Comparison of ENCODE assay signal across 8 cellular contexts in genomic region chr6:117483645-117484016, GRCh38. TPM values are rescaled to one million over a fixed set of nuclear protein-coding genes. Genes with fewer than 3 reads are reported as not detected.
A peak's percentile ranks its signal among the peaks of the same experiment; 100 is the strongest.
DNase-seq lines count a peak whose midpoint lies in the region; ATAC-seq, FAIRE-seq and TF ChIP-seq lines count a peak whose summit lies in the region.

No MANE protein-coding gene starts in this region.

- CTCF ChIA-PET in H1 (lab: Charles Lee; ENCODE audit: partially characterized antibody) = interaction anchor here (0.7 to 8.2 kb wide), 4 partner anchors 10 to 122 kb away, joined by 3 to 58 read pairs (median 4); no protein-coding TSS in a partner anchor
- CTCF ChIA-PET in naive thymus-derived CD4-positive, alpha-beta T cell (lab: Charles Lee) = interaction anchor here (2.3 kb wide), 1 partner anchor 72 kb away, joined by 7 read pairs; no protein-coding TSS in a partner anchor

- H3K18ac ChIP-seq in H1 (ENCODE audit: extremely low read depth, low read length) = no peak overlapping the region; the same call in 1 of the 2 replicates

- no peak overlapping the region for H3K23ac ChIP-seq in H1 (ENCODE audit: insufficient read length)

- ATAC-seq in HG03135 (IDR thresholded peaks at IDR 0.05; ENCODE audit: unreplicated experiment) (peak; percentile 19), HG03571 (IDR thresholded peaks at IDR 0.05; ENCODE audit: unreplicated experiment) (no peak), HG03045 (IDR thresholded peaks at IDR 0.05; ENCODE audit: unreplicated experiment) (no peak)
- ATAC-seq in naive thymus-derived CD4-positive, alpha-beta T cell = no peak

- no peaks in the 10 kb centered on the region for H3K79me1 ChIP-seq in H1 (ENCODE audit: low read depth, low read length)

- H3K36me3 ChIP-seq in H1 (ENCODE audit: control insufficient read depth in 2 of 4, insufficient read depth in 4 of 4, low read length in 3 of 4) = peaks cover 0 to 3% (median 0%) of the 10 kb centered on the region in 4 experiments; a peak in 2 of 8 replicates
- H3K36me3 ChIP-seq in naive thymus-derived CD4-positive, alpha-beta T cell (ENCODE audit: control insufficient read depth in 2 of 3, insufficient read depth in 3 of 3, low read length in 3 of 3) = no peaks in the 10 kb centered on the region

- DNase-seq in NCI-H524 (lab: John Stamatoyannopoulos, UW) (peak; percentile 44 to 68), NCI-H524 treated with DMSO at 0.1 percent for 48 hours (lab: John Stamatoyannopoulos, UW) (no peak), RPMI8226 (peak; percentile 43), H1 (ENCODE audit: low read depth in 1 of 2, low spot score in 2 of 2) (no peak)
- DNase-seq in naive thymus-derived CD4-positive, alpha-beta T cell = peak in 5 of 9 donors; percentile 11 to 22 (median 12)

- peak overlapping the region; percentile 87 to 97 for H3K4me2 ChIP-seq in H1 (ENCODE audit: insufficient read depth in 1 of 2, low read depth in 2 of 2, low read length in 2 of 2)

- TF ChIP-seq POLR2A in H1 (IDR thresholded peaks at IDR 0.05; ENCODE audit: control extremely low read depth in 1 of 2, low read depth in 2 of 2, low read length in 2 of 2) = no peak

- FAIRE-seq in H1 (lab: Jason Lieb, UNC) = no peak

- H3K27me3 Mint-ChIP-seq in naive thymus-derived CD4-positive, alpha-beta T cell = peaks cover 44 to 59% (median 50%) of the 10 kb centered on the region in 5 donors

- peak overlapping the region in 3 of 4 experiments; percentile 43 to 74 (median 69); a peak in 4 of 7 replicates for H3K9ac ChIP-seq in H1 (replicated peaks in 1 of 4; ENCODE audit: extremely low read depth in 1 of 4, low read depth in 3 of 4, low read length in 3 of 4)

- H2BK120ac ChIP-seq in H1 (replicated peaks; ENCODE audit: low read depth, low read length) = no peak overlapping the region

- 25% methylated on average over 7 of the region's 7 CpGs; no CpG with 5 or more reads in 1 of the 2 experiments for WGBS in H1 (ENCODE audit: extremely low coverage in 1 of 2, insufficient coverage in 1 of 2, insufficient read length in 1 of 2, insufficient replicate concordance in 2 of 2, low coverage in 1 of 2, low lambda C conversion rate in 2 of 2, missing lambda C conversion rate in 1 of 2), 2 experiments

- no peak overlapping the region for H2BK12ac ChIP-seq in H1 (ENCODE audit: low read depth, low read length)

- no peak for TF ChIP-seq EP300 in H1 (IDR thresholded peaks at IDR 0.05; ENCODE audit: borderline replicate concordance in 1 of 2, low read depth in 2 of 2, low read length in 2 of 2)

- peaks cover 0 to 27% (median 20%) of the 10 kb centered on the region in 4 experiments; a peak in 6 of 7 replicates for H3K27me3 ChIP-seq in H1 (replicated peaks in 1 of 4; ENCODE audit: control insufficient read depth in 3 of 4, extremely low read depth in 1 of 4, insufficient read depth in 3 of 4, low read length in 3 of 4)
- H3K27me3 ChIP-seq in naive thymus-derived CD4-positive, alpha-beta T cell (ENCODE audit: control insufficient read depth in 2 of 2, insufficient read depth in 2 of 2, low read length in 2 of 2) = no peaks in the 10 kb centered on the region

- peak overlapping the region; percentile 87 to 96 (median 91) for H3K4me3 Mint-ChIP-seq in naive thymus-derived CD4-positive, alpha-beta T cell

- H3K36me3 Mint-ChIP-seq in naive thymus-derived CD4-positive, alpha-beta T cell = peaks cover 0 to 2% (median 0%) of the 10 kb centered on the region in 5 donors

- peaks cover 7 to 10% (median 8%) of the 10 kb centered on the region in 4 experiments for H3K4me1 ChIP-seq in H1 (replicated peaks in 1 of 4; ENCODE audit: control insufficient read depth in 3 of 4, insufficient read depth in 4 of 4, low read length in 3 of 4)
- H3K4me1 ChIP-seq in naive thymus-derived CD4-positive, alpha-beta T cell (ENCODE audit: control insufficient read depth in 2 of 2, insufficient read depth in 2 of 2, low read length in 2 of 2) = peaks cover 8 to 10% of the 10 kb centered on the region in 2 donors

- H4K8ac ChIP-seq in H1 (ENCODE audit: extremely low read depth, insufficient read depth, low read length) = no peak overlapping the region

- 0 out of 2 replicates have a peak overlapping the region, but pooled peaks have one; percentile 88 for H2AFZ ChIP-seq in H1 (ENCODE audit: low read length)

- POLR2A ChIA-PET in H1 (lab: Charles Lee; ENCODE audit: partially characterized antibody) = interaction anchor here (0.9 to 1.4 kb wide), 3 partner anchors 8 to 228 kb away, joined by 3 to 5 read pairs (median 3); no protein-coding TSS in a partner anchor
- POLR2A ChIA-PET in naive thymus-derived CD4-positive, alpha-beta T cell (lab: Charles Lee) = interaction anchor here (1.5 kb wide), 1 partner anchor 65 kb away, joined by 5 read pairs; no protein-coding TSS in a partner anchor

- H3K27ac ChIP-seq in H1 (ENCODE audit: low read depth, low read length) = no peak overlapping the region
- no peak overlapping the region for H3K27ac ChIP-seq in naive thymus-derived CD4-positive, alpha-beta T cell (ENCODE audit: low read depth, low read length)

- no peaks in the 10 kb centered on the region for H3K9me3 Mint-ChIP-seq in naive thymus-derived CD4-positive, alpha-beta T cell

- H3K23me2 ChIP-seq in H1 (ENCODE audit: low read depth, low read length) = peaks cover 18% of the 10 kb centered on the region

- TF ChIP-seq RAD21 in H1 (IDR thresholded peaks at IDR 0.05 in 1 of 2, conservative IDR thresholded peaks at IDR 0.05 in 1 of 2; ENCODE audit: low read depth in 2 of 2, low read length in 2 of 2) = no peak

- peaks cover 5 to 8% of the 10 kb centered on the region in 2 experiments; a peak in 2 of 4 replicates for H3K9me3 ChIP-seq in H1 (ENCODE audit: insufficient read depth in 2 of 2, low read depth in 1 of 2, low read length in 1 of 2)
- no peaks in the 10 kb centered on the region for H3K9me3 ChIP-seq in naive thymus-derived CD4-positive, alpha-beta T cell (ENCODE audit: control insufficient read depth in 2 of 3, low read length in 3 of 3)

- H2AK5ac ChIP-seq in H1 (ENCODE audit: low read depth, low read length) = no peak overlapping the region

- H3K56ac ChIP-seq in H1 (replicated peaks; ENCODE audit: insufficient read length, low read depth, low read length) = no peak overlapping the region

- H3K27ac Mint-ChIP-seq in naive thymus-derived CD4-positive, alpha-beta T cell = peak overlapping the region in 6 of 9 donors; percentile 28 to 84 (median 52)

- H2BK20ac ChIP-seq in H1 (ENCODE audit: low read length) = no peak overlapping the region

- no peak overlapping the region for H4K5ac ChIP-seq in H1 (ENCODE audit: insufficient read length, low read depth, low read length)

- no peak overlapping the region for H3K14ac ChIP-seq in H1 (ENCODE audit: insufficient read length)

- no peak overlapping the region for H2BK15ac ChIP-seq in H1 (ENCODE audit: low read length)

- intact Hi-C loops in naive thymus-derived CD4-positive, alpha-beta T cell (cut with micrococcal nuclease) = loop anchor here (5.0 to 10.0 kb wide), 4 partner anchors 1231 to 1861 kb away; partner anchors contain the start of genes ASF1A (in 1 of the 2), MAN1A1 (in 1 of the 2), MCM9 (in 1 of the 2) and TSPYL4 (in 1 of the 2)

- H3K4me1 Mint-ChIP-seq in naive thymus-derived CD4-positive, alpha-beta T cell = peaks cover 15 to 18% (median 16%) of the 10 kb centered on the region in 7 donors

- H3K4me3 ChIP-seq in H1 (ENCODE audit: extremely low read depth in 1 of 4, insufficient read depth in 2 of 4, low read depth in 3 of 4, low read length in 4 of 4) = peak overlapping the region; percentile 60 to 96 (median 71)
- H3K4me3 ChIP-seq in naive thymus-derived CD4-positive, alpha-beta T cell (ENCODE audit: low read length) = peak overlapping the region; percentile 63

- no peaks in the 10 kb centered on the region for H3K79me2 ChIP-seq in H1 (ENCODE audit: control insufficient read depth in 1 of 2, insufficient read depth in 2 of 2, low read length in 2 of 2)

- H2BK5ac ChIP-seq in H1 (ENCODE audit: low read depth, low read length) = no peak overlapping the region

- no peaks in the 10 kb centered on the region for H4K20me1 ChIP-seq in H1 (replicated peaks in 1 of 2; ENCODE audit: control insufficient read depth in 1 of 2, insufficient read depth in 2 of 2, low read length in 2 of 2)

- TF ChIP-seq CTCF in H1 (IDR thresholded peaks at IDR 0.05; ENCODE audit: control extremely low read depth in 1 of 3, insufficient read depth in 1 of 3, low read depth in 1 of 3, low read length in 3 of 3) = no peak

- no peak overlapping the region for H4K91ac ChIP-seq in H1 (replicated peaks; ENCODE audit: insufficient read length, low read length)

- no peak overlapping the region for H3K4ac ChIP-seq in H1 (replicated peaks; ENCODE audit: insufficient read length, low read depth, low read length)

RNA-seq across cellular contexts. Expression of gene DCBLD1, which starts 1.2 kb away (rescaled TPM):
- total RNA-seq in H1 (2021; fragmentation: NEBNext Ultra II Directional; extraction: Animal tissue kit (Norgen Biotek cat#: 25700)) = 7.9 and 11.2 TPM in 2 replicates
- 3.7 and 3.9 TPM in 2 replicates for polyA plus RNA-seq in H1 (2011; rRNA removed)
- 5.0 TPM for polyA plus RNA-seq in H1 (2011; cell fraction: cytosol; rRNA removed)
- 4.1 TPM for polyA plus RNA-seq in H1 (2011; cell fraction: nucleus; rRNA removed)
- polyA plus RNA-seq in H1 (2012, experiment 1 of 2) = 5.2 to 8.4 TPM (median 6.1 TPM) in 4 replicates
- polyA plus RNA-seq in H1 (2012, experiment 2 of 2) = 1.8 TPM
- 13.1 TPM for polyA plus RNA-seq in H1 (2013, experiment 1 of 2)
- 15.7 TPM for polyA plus RNA-seq in H1 (2013, experiment 2 of 2)
- polyA minus RNA-seq in H1 (2011; rRNA and poly(A)+ RNA removed) = 7.0 and 7.7 TPM in 2 replicates
- 7.5 TPM for polyA minus RNA-seq in H1 (2011; cell fraction: cytosol; rRNA and poly(A)+ RNA removed)
- polyA minus RNA-seq in H1 (2011; cell fraction: nucleus; rRNA and poly(A)+ RNA removed) = 8.0 TPM
- total RNA-seq in naive thymus-derived CD4-positive, alpha-beta T cell = 1 to 10 TPM; 1.5 to 7.6 (median 5.6) TPM
- 1 to 10 TPM; 1.2 to 2.1 TPM for polyA plus RNA-seq in naive thymus-derived CD4-positive, alpha-beta T cell

RNA-seq across cellular contexts. Expression of gene ROS1, which starts 57.9 kb away (rescaled TPM):
- total RNA-seq in H1 (2021; fragmentation: NEBNext Ultra II Directional; extraction: Animal tissue kit (Norgen Biotek cat#: 25700)) = not detected in 2 replicates
- not detected in 2 replicates for polyA plus RNA-seq in H1 (2011; rRNA removed)
- polyA plus RNA-seq in H1 (2011; cell fraction: cytosol; rRNA removed) = not detected
- not detected for polyA plus RNA-seq in H1 (2011; cell fraction: nucleus; rRNA removed)
- not detected in 4 replicates for polyA plus RNA-seq in H1 (2012, experiment 1 of 2)
- polyA plus RNA-seq in H1 (2012, experiment 2 of 2) = not detected
- not detected for polyA plus RNA-seq in H1 (2013, experiment 1 of 2)
- not detected for polyA plus RNA-seq in H1 (2013, experiment 2 of 2)
- polyA minus RNA-seq in H1 (2011; rRNA and poly(A)+ RNA removed) = not detected in 2 replicates
- not detected for polyA minus RNA-seq in H1 (2011; cell fraction: cytosol; rRNA and poly(A)+ RNA removed)
- not detected for polyA minus RNA-seq in H1 (2011; cell fraction: nucleus; rRNA and poly(A)+ RNA removed)
- total RNA-seq in naive thymus-derived CD4-positive, alpha-beta T cell = not detected
- not detected for polyA plus RNA-seq in naive thymus-derived CD4-positive, alpha-beta T cell

Comparison
In these comparisons a context has a peak if more than half of its experiments do, and no peak if none do; other contexts are left out.
1. DNase-seq: peak in NCI-H524 (2 of 2), RPMI8226 (single experiment) and naive thymus-derived CD4-positive, alpha-beta T cell (5 of 9); none in NCI-H524 treated with DMSO at 0.1 percent for 48 hours (single experiment) and H1 (0 of 2).